1 cellular context compared by ENCODE assay signal in the genomic region with DNA sequence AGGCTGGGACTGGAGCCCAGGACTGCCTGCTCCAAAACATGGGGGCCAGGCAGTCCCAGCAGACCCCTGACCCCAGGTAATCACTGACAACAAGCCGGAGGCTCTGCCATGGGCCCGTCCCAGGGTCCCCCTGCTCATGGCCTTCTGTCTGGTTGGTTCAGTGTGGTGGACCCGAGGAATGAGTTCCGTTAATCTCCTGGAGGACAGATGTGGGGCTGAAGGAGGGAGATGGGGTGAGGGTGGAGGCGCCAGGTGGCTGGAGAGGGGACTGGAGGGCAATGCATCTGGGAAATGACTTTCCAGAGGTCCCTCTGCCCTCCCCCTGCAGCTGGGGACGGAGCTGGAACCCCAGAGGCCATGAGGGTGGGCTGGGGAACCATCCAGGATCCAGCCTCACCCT.
TF ChIP-seq lines count a peak whose summit lies in the region.

No MANE protein-coding gene starts in this region.

TF ChIP-seq in GM23338, 12 proteins besides CTCF, POLR2A, EP300 and RAD21 (continued from another document):
- TF ChIP-seq, protein P1, sequence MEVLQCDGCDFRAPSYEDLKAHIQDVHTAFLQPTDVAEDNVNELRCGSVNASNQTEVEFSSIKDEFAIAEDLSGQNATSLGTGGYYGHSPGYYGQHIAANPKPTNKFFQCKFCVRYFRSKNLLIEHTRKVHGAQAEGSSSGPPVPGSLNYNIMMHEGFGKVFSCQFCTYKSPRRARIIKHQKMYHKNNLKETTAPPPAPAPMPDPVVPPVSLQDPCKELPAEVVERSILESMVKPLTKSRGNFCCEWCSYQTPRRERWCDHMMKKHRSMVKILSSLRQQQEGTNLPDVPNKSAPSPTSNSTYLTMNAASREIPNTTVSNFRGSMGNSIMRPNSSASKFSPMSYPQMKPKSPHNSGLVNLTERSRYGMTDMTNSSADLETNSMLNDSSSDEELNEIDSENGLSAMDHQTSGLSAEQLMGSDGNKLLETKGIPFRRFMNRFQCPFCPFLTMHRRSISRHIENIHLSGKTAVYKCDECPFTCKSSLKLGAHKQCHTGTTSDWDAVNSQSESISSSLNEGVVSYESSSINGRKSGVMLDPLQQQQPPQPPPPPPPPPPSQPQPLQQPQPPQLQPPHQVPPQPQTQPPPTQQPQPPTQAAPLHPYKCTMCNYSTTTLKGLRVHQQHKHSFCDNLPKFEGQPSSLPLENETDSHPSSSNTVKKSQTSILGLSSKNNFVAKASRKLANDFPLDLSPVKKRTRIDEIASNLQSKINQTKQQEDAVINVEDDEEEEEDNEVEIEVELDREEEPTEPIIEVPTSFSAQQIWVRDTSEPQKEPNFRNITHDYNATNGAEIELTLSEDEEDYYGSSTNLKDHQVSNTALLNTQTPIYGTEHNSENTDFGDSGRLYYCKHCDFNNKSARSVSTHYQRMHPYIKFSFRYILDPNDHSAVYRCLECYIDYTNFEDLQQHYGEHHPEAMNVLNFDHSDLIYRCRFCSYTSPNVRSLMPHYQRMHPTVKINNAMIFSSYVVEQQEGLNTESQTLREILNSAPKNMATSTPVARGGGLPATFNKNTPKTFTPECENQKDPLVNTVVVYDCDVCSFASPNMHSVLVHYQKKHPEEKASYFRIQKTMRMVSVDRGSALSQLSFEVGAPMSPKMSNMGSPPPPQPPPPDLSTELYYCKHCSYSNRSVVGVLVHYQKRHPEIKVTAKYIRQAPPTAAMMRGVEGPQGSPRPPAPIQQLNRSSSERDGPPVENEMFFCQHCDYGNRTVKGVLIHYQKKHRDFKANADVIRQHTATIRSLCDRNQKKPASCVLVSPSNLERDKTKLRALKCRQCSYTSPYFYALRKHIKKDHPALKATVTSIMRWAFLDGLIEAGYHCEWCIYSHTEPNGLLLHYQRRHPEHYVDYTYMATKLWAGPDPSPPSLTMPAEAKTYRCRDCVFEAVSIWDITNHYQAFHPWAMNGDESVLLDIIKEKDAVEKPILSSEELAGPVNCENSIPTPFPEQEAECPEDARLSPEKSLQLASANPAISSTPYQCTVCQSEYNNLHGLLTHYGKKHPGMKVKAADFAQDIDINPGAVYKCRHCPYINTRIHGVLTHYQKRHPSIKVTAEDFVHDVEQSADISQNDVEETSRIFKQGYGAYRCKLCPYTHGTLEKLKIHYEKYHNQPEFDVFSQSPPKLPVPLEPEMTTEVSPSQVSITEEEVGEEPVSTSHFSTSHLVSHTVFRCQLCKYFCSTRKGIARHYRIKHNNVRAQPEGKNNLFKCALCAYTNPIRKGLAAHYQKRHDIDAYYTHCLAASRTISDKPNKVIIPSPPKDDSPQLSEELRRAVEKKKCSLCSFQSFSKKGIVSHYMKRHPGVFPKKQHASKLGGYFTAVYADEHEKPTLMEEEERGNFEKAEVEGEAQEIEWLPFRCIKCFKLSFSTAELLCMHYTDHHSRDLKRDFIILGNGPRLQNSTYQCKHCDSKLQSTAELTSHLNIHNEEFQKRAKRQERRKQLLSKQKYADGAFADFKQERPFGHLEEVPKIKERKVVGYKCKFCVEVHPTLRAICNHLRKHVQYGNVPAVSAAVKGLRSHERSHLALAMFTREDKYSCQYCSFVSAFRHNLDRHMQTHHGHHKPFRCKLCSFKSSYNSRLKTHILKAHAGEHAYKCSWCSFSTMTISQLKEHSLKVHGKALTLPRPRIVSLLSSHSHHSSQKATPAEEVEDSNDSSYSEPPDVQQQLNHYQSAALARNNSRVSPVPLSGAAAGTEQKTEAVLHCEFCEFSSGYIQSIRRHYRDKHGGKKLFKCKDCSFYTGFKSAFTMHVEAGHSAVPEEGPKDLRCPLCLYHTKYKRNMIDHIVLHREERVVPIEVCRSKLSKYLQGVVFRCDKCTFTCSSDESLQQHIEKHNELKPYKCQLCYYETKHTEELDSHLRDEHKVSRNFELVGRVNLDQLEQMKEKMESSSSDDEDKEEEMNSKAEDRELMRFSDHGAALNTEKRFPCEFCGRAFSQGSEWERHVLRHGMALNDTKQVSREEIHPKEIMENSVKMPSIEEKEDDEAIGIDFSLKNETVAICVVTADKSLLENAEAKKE (CRISPR knock-in tag; IDR thresholded peaks at IDR 0.05) = no peak
- no peak for TF ChIP-seq ZNF114 (CRISPR knock-in tag; IDR thresholded peaks at IDR 0.05)
- no peak for TF ChIP-seq ZNF331 (CRISPR knock-in tag; IDR thresholded peaks at IDR 0.05; ENCODE audit: low read depth)
